Comparison of ENCODE assay signal across 19 cellular contexts in genomic region chr1:71950579-71950978, GRCh38.
A peak's percentile ranks its signal among the peaks of the same experiment; 100 is the strongest.
DNase-seq lines count a peak whose midpoint lies in the region; FAIRE-seq and TF ChIP-seq lines count a peak whose summit lies in the region.
"Had no signal": no experiment of that assay in that cellular context is flagged by ENCODE, and none has a peak within 500 bp of the region (broad histone marks: within the 10 kb centered on the region; RNA-seq: fewer than 3 reads in every experiment).

No MANE protein-coding gene starts in this region.

- H3K4me1 ChIP-seq in MM.1S (ENCODE audit: low read length), result no peaks in the 10 kb centered on the region
- H3K4me1 ChIP-seq: A549, BLaER1, HAP-1 had no signal

- no peaks in the 10 kb centered on the region for H3F3A ChIP-seq in MM.1S (ENCODE audit: insufficient read depth, low read length)

- no peak overlapping the region for H3K9ac ChIP-seq in MM.1S (ENCODE audit: low read length)
- H3K9ac ChIP-seq: BLaER1 had no signal

- H3K79me2 ChIP-seq in MM.1S (ENCODE audit: low read length), result no peaks in the 10 kb centered on the region

- TF ChIP-seq POLR2A in H54 (IDR thresholded peaks at IDR 0.05; ENCODE audit: low read depth, low read length), result no peak

- no peaks in the 10 kb centered on the region for H3K27me3 ChIP-seq in MM.1S (replicated peaks; ENCODE audit: insufficient read depth, low read length)
- H3K27me3 ChIP-seq: BLaER1 had no signal

- no peak overlapping the region for H3K4me3 ChIP-seq in MM.1S (ENCODE audit: low read length)
- H3K4me3 ChIP-seq: A549, BLaER1, HAP-1 had no signal

- no peaks in the 10 kb centered on the region for H3K9me2 ChIP-seq in MM.1S (replicated peaks; ENCODE audit: insufficient read depth, low read length)

- no peak overlapping the region for H2AFZ ChIP-seq in MM.1S (ENCODE audit: low read length)

- no peak overlapping the region for H3K4me2 ChIP-seq in MM.1S (ENCODE audit: low read depth, low read length)
- H3K4me2 ChIP-seq: A549, BLaER1 had no signal

- H3K9me3 ChIP-seq in MM.1S (replicated peaks; ENCODE audit: insufficient read depth, low read length), result no peaks in the 10 kb centered on the region
- H3K9me3 ChIP-seq: A549, BLaER1, HAP-1 had no signal

- no peaks in the 10 kb centered on the region for H3K36me3 ChIP-seq in MM.1S (replicated peaks; ENCODE audit: insufficient read depth, low read length)
- H3K36me3 ChIP-seq: BLaER1, HAP-1 had no signal

- H3K27ac ChIP-seq in MM.1S (ENCODE audit: low read length), result no peak overlapping the region
- H3K27ac ChIP-seq: A549, BLaER1 had no signal

- FAIRE-seq in H54 (lab: Jason Lieb, UNC), result peak; percentile 33
- FAIRE-seq: A549, G401.6, GM12891, HepG2, HTR-8/SVneo had no signal

- DNase-seq in H54 (ENCODE audit: insufficient read length, low spot score) (no peak), NCI-H146 treated with DMSO at 0.1 percent for 48 hours (lab: John Stamatoyannopoulos, UW; ENCODE audit: unreplicated experiment) (peak; percentile 43), globus pallidus (ENCODE audit: low spot score) (peak; percentile 57), superior temporal gyrus (ENCODE audit: extremely low spot score) (peak; percentile 61), DMS79 (lab: John Stamatoyannopoulos, UW) (no peak), MM.1S (no peak)
- no peak for DNase-seq in activated CD4-positive, alpha-beta T cell treated with anti-CD3 and anti-CD28 coated beads, Interleukin-2, amount 50 U/mL, for 48 hours
- DNase-seq: Calu3; CD4-positive, CD25-positive, alpha-beta regulatory T cell; DMS 273 treated with DMSO at 0.1 percent for 48 hours; EL; GOT3 had no signal

- no peaks in the 10 kb centered on the region for H4K20me1 ChIP-seq in MM.1S (ENCODE audit: insufficient read depth, low read length)
- H4K20me1 ChIP-seq: BLaER1 had no signal

- no peak for TF ChIP-seq CTCF in MM.1S (IDR thresholded peaks at IDR 0.05; ENCODE audit: low read length)

Comparison
In these comparisons a context has a peak if more than half of its experiments do, and no peak if none do; other contexts are left out.
1. DNase-seq: peak in NCI-H146 treated with DMSO at 0.1 percent for 48 hours (single experiment), globus pallidus (single experiment) and superior temporal gyrus (single experiment); none in H54 (single experiment), DMS79 (single experiment), MM.1S (single experiment) and activated CD4-positive, alpha-beta T cell treated with anti-CD3 and anti-CD28 coated beads, Interleukin-2, amount 50 U/mL, for 48 hours (0 of 2).